ENCODE assay signal across 8 cellular contexts in genomic region chr2:105790467-105791118, GRCh38. TPM values are rescaled to one million over a fixed set of nuclear protein-coding genes. Genes with fewer than 3 reads are reported as not detected.
DNase-seq lines count a peak whose midpoint lies in the region; ATAC-seq and TF ChIP-seq lines count a peak whose summit lies in the region.

No MANE protein-coding gene starts in this region.

- TF ChIP-seq CTCF in Calu3 (IDR thresholded peaks at IDR 0.05; ENCODE audit: unreplicated experiment) (no peak), Peyer's patch (IDR thresholded peaks at IDR 0.05) (no peak), heart right ventricle (IDR thresholded peaks at IDR 0.05) (no peak)

- no TSS peak for BruUV-seq in Calu3 (replicated peaks; lab: Mats Ljungman, UMichigan)

- H2AFZ ChIP-seq in GM23248, result no peak overlapping the region

- H3K36me3 Mint-ChIP-seq in Calu3 (ENCODE audit: insufficient read depth, unreplicated experiment), result peaks cover 7% of the 10 kb centered on the region

- H3F3A ChIP-seq in GM23248 (ENCODE audit: insufficient read depth), result peaks cover 2% of the 10 kb centered on the region

- 0 out of 2 replicates have a peak overlapping the region, but pooled peaks have one; percentile 42 for H3K4me3 ChIP-seq in GM23248
- peak overlapping the region in 2 of 4 donors; percentile 15 to 37 for H3K4me3 ChIP-seq in Peyer's patch
- H3K4me3 ChIP-seq in heart right ventricle, result peak overlapping the region in 3 of 10 donors; percentile 3 to 23 (median 14)

- H3K9ac ChIP-seq in GM23248, result no peak overlapping the region

- H4K20me1 ChIP-seq in GM23248 (ENCODE audit: insufficient read depth), result no peaks in the 10 kb centered on the region

- intact Hi-C loops in Calu3 (cut with micrococcal nuclease; ENCODE audit: unreplicated experiment), result no loop called here
- intact Hi-C loops in heart right ventricle (cut with DNase I), result loop anchor here in 1 of 10 donors (5.0 kb wide), 1 partner anchor 213 kb away; no protein-coding TSS in a partner anchor

- H3K79me2 ChIP-seq in GM23248 (ENCODE audit: insufficient read depth), result peaks cover 85% of the 10 kb centered on the region

- no peaks in the 10 kb centered on the region for H3K9me2 ChIP-seq in GM23248 (ENCODE audit: insufficient read depth)

- WGBS in GM23248 (ENCODE audit: low coverage in 1 of 2, low lambda C conversion rate in 2 of 2, missing lambda C conversion rate in 2 of 2), 2 experiments, result 62 to 69% methylated on average over 9 of the region's 9 CpGs
- 44 to 49% methylated on average over 9 of the region's 9 CpGs for WGBS in heart right ventricle, 2 donors

- H3K27ac ChIP-seq in GM23248, result no peak overlapping the region
- peak overlapping the region; percentile 25 to 78 (median 71) for H3K27ac ChIP-seq in Peyer's patch
- peak overlapping the region in 7 of 10 donors; percentile 6 to 61 (median 43) for H3K27ac ChIP-seq in heart right ventricle

- DNase-seq in Calu3, result peak; percentile 25
- DNase-seq in GM23248, result no peak
- peak in 2 of 3 donors; percentile 88 to 89 for DNase-seq in Peyer's patch
- DNase-seq in heart right ventricle, result no peak
- no peak for DNase-seq in NCI-H2227 (lab: John Stamatoyannopoulos, UW; ENCODE audit: unreplicated experiment)
- DNase-seq in CD1c-positive myeloid dendritic cell (ENCODE audit: extremely low spot score), result no peak
- no peak for DNase-seq in stimulated activated CD4-positive, alpha-beta T cell treated with anti-CD3 and anti-CD28 coated beads, Interleukin-12 subunit alpha, Interleukin-12 subunit beta, amount 100 ng/mL, for 4 hours

- H3K4me1 Mint-ChIP-seq in Calu3 (ENCODE audit: low read depth, unreplicated experiment), result peaks cover 43% of the 10 kb centered on the region

- H3K4me1 ChIP-seq in GM23248 (ENCODE audit: insufficient read depth) (peaks cover 24% of the 10 kb centered on the region), Peyer's patch (peaks cover 10 to 77% (median 31%) of the 10 kb centered on the region in 4 donors), heart right ventricle (peaks cover 21 to 98% (median 73%) of the 10 kb centered on the region in 9 donors)

- ATAC-seq in heart right ventricle (peak in 6 of 8 donors; percentile 16 to 54 (median 30)), HG02840 (IDR thresholded peaks at IDR 0.05; ENCODE audit: low FRiP score, unreplicated experiment) (no peak)

- CTCF ChIA-PET in Calu3 (lab: Charles Lee), result no interaction called here

- H3K36me3 ChIP-seq in GM23248 (ENCODE audit: low read depth) (no peaks in the 10 kb centered on the region), Peyer's patch (no peaks in the 10 kb centered on the region), heart right ventricle (no peaks in the 10 kb centered on the region)

- in situ Hi-C loops in GM23248 (cut with MboI), result no loop called here

- no peak overlapping the region for H3K4me3 Mint-ChIP-seq in Calu3 (ENCODE audit: low read depth, unreplicated experiment)

- peak overlapping the region; percentile 73 for H3K4me2 ChIP-seq in GM23248 (ENCODE audit: unreplicated experiment)

- peak; percentile 38 to 58 for TF ChIP-seq POLR2A in Peyer's patch (IDR thresholded peaks at IDR 0.05)

- H3K27me3 ChIP-seq in GM23248 (replicated peaks; ENCODE audit: insufficient read depth), result no peaks in the 10 kb centered on the region
- H3K27me3 ChIP-seq in Peyer's patch, result no peaks in the 10 kb centered on the region
- no peaks in the 10 kb centered on the region for H3K27me3 ChIP-seq in heart right ventricle

- H3K27ac Mint-ChIP-seq in Calu3 (ENCODE audit: unreplicated experiment), result no peak overlapping the region

- H3K9me3 ChIP-seq in GM23248 (ENCODE audit: low read depth) (no peaks in the 10 kb centered on the region), Peyer's patch (no peaks in the 10 kb centered on the region), heart right ventricle (no peaks in the 10 kb centered on the region)

- no peaks in the 10 kb centered on the region for H3K9me3 Mint-ChIP-seq in Calu3 (ENCODE audit: low read depth, unreplicated experiment)

- no peaks in the 10 kb centered on the region for H3K27me3 Mint-ChIP-seq in Calu3 (ENCODE audit: unreplicated experiment)

RNA-seq across cellular contexts. Expression of gene NCK2, which starts 45.9 kb away (rescaled TPM):
- total RNA-seq in Calu3 (2022) (88.6 and 96.9 TPM in 2 replicates), Peyer's patch (10 to 100 TPM; 58.6 to 94.5 (median 85.8) TPM), heart right ventricle (10 to 100 TPM; 21.1 to 45.1 (median 29.9) TPM)
- total RNA-seq in GM23248 (2014; rRNA removed; shearing (Covaris generic)), result 13.9 and 25.2 TPM in 2 replicates
- polyA plus RNA-seq in GM23248 (2016; fragmentation: Nextera tagmentation; extraction: Ambion mirVana) (5.1 and 5.7 TPM in 2 replicates), heart right ventricle (10 to 100 TPM; 18.5 to 20.8 TPM)

Comparison
In these comparisons a context has a peak if more than half of its experiments do, and no peak if none do; other contexts are left out.
1. DNase-seq: peak in Calu3 (single experiment) and Peyer's patch (2 of 3); none in GM23248 (single experiment), heart right ventricle (0 of 2), NCI-H2227 (single experiment), CD1c-positive myeloid dendritic cell (single experiment) and stimulated activated CD4-positive, alpha-beta T cell treated with anti-CD3 and anti-CD28 coated beads, Interleukin-12 subunit alpha, Interleukin-12 subunit beta, amount 100 ng/mL, for 4 hours (single experiment).